In the genomic region with DNA sequence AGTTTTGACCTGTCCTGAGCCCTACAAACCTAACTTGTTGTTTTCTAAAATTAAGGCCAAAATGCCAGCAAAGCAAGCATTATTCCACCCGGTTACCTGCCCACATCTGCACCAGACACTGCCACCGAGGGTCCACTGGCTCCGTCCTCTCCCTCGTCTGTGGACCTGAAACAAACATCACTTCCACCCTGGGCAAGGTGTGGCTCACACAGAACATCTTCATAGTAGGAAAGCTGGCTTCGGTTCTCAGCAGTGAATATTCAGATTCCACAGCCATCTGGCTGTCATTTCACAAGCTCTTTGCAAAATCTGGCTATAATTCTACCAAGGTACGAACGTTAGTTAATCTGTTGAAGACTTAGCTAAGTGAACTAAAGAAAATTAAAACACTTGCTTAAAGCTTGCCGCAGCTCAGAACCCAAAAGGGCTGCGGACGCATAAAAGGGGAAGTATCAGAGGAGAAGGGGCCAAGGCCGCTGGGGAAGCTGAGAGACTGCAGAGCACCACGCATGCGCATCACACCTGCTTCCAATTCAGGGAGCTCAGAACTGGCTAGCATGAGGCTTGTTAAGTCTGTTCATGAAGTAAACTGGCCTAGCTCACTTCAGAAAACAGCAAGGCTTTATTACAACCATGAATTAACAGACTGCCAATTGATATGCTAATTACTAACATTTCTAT, we compare ENCODE assay signal across 11 cellular contexts. TPM values are rescaled to one million over a fixed set of nuclear protein-coding genes. Genes with fewer than 3 reads are reported as not detected.
DNase-seq lines count a peak whose midpoint lies in the region; ATAC-seq lines count a peak whose summit lies in the region.
"Had no signal": no experiment of that assay in that cellular context is flagged by ENCODE, and none has a peak within 500 bp of the region (broad histone marks: within the 10 kb centered on the region; RNA-seq: fewer than 3 reads in every experiment).

No MANE protein-coding gene starts in this region.

- H3K4me1 Mint-ChIP-seq in IgD-negative memory B cell: peaks cover 5 to 15% (median 8%) of the 10 kb centered on the region in 3 donors
- no peaks in the 10 kb centered on the region for H3K4me1 Mint-ChIP-seq in activated naive CD4-positive, alpha-beta T cell treated with anti-CD3 and anti-CD28 coated beads, Interleukin-2, amount 10 ng/mL, durations not matched to agents 7 days and 5 days

- H3K4me3 Mint-ChIP-seq in IgD-negative memory B cell: peak overlapping the region in 3 of 4 donors; percentile 34 to 61 (median 60)
- H3K4me3 Mint-ChIP-seq in activated naive CD4-positive, alpha-beta T cell treated with anti-CD3 and anti-CD28 coated beads, Interleukin-2, amount 10 ng/mL, durations not matched to agents 7 days and 5 days: no peak overlapping the region
- H3K4me3 Mint-ChIP-seq: CD4-positive, alpha-beta T cell had no signal

- peak; percentile 73 for DNase-seq in Ammon's horn (ENCODE audit: low spot score)
- peak; percentile 23 for DNase-seq in GM19240 (ENCODE audit: insufficient read length, low spot score)
- DNase-seq in activated naive CD4-positive, alpha-beta T cell treated with anti-CD3 and anti-CD28 coated beads, Interleukin-2, amount 10 ng/mL, durations not matched to agents 7 days and 5 days: peak; percentile 26
- no peak for DNase-seq in DMS153 (lab: John Stamatoyannopoulos, UW)
- no peak for DNase-seq in NCI-H1092 (lab: John Stamatoyannopoulos, UW)
- DNase-seq: aorta, IMR-90 had no signal

- H3K27me3 Mint-ChIP-seq in IgD-negative memory B cell: no peaks in the 10 kb centered on the region
- H3K27me3 Mint-ChIP-seq in activated naive CD4-positive, alpha-beta T cell treated with anti-CD3 and anti-CD28 coated beads, Interleukin-2, amount 10 ng/mL, durations not matched to agents 7 days and 5 days: peaks cover 3% of the 10 kb centered on the region
- H3K27me3 Mint-ChIP-seq: CD4-positive, alpha-beta T cell had no signal

- peak overlapping the region in 1 of 3 donors; percentile 84 for H3K27ac Mint-ChIP-seq in IgD-negative memory B cell
- H3K27ac Mint-ChIP-seq in activated naive CD4-positive, alpha-beta T cell treated with anti-CD3 and anti-CD28 coated beads, Interleukin-2, amount 10 ng/mL, durations not matched to agents 7 days and 5 days: no peak overlapping the region
- H3K27ac Mint-ChIP-seq: CD4-positive, alpha-beta T cell had no signal

- no peaks in the 10 kb centered on the region for H3K9me3 Mint-ChIP-seq in IgD-negative memory B cell
- no peaks in the 10 kb centered on the region for H3K9me3 Mint-ChIP-seq in activated naive CD4-positive, alpha-beta T cell treated with anti-CD3 and anti-CD28 coated beads, Interleukin-2, amount 10 ng/mL, durations not matched to agents 7 days and 5 days
- H3K9me3 Mint-ChIP-seq: CD4-positive, alpha-beta T cell had no signal

- CTCF ChIA-PET in activated naive CD4-positive, alpha-beta T cell treated with anti-CD3 and anti-CD28 coated beads, Interleukin-2, amount 10 ng/mL, durations not matched to agents 7 days and 5 days (lab: Charles Lee): no interaction called here

- ATAC-seq in GM19467 (IDR thresholded peaks at IDR 0.05; ENCODE audit: unreplicated experiment) (no peak), HG03280 (IDR thresholded peaks at IDR 0.05; ENCODE audit: unreplicated experiment) (no peak)

- H3K36me3 Mint-ChIP-seq in IgD-negative memory B cell: no peaks in the 10 kb centered on the region
- H3K36me3 Mint-ChIP-seq in activated naive CD4-positive, alpha-beta T cell treated with anti-CD3 and anti-CD28 coated beads, Interleukin-2, amount 10 ng/mL, durations not matched to agents 7 days and 5 days: no peaks in the 10 kb centered on the region

RNA-seq across cellular contexts. Expression of a gene that starts 46.2 kb away (rescaled TPM):
- 1.6 TPM for polyA plus RNA-seq in IgD-negative memory B cell

Comparison
In these comparisons a context has a peak if more than half of its experiments do, and no peak if none do; other contexts are left out.
1. DNase-seq: peak in Ammon's horn (single experiment), GM19240 (single experiment) and activated naive CD4-positive, alpha-beta T cell treated with anti-CD3 and anti-CD28 coated beads, Interleukin-2, amount 10 ng/mL, durations not matched to agents 7 days and 5 days (single experiment); none in DMS153 (single experiment) and NCI-H1092 (single experiment).